Comparison of ENCODE assay signal across 10 cellular contexts in the genomic region with DNA sequence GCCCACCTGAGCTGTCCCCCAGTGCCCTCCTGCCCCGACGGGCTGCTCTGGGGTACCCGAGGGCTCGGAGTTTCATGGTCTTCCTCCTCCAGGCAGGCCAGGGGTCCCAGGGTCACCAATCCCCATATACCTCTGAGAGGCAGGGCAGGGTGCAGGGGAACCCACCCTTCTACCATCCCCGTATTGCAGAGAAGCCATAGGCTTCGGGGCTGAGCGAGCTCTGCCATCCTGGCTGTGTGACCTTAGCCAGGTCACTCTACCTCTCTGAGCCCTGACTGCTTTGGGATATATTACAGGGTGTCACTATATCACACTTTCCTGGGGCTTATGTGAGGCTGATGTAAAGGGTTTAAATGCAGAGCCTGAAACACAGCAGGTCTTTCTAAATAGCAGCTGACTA.
"Had no signal": no experiment of that assay in that cellular context is flagged by ENCODE, and none has a peak within 500 bp of the region (broad histone marks: within the 10 kb centered on the region; RNA-seq: fewer than 3 reads in every experiment).

No MANE protein-coding gene starts in this region.

- H3K4me3 Mint-ChIP-seq: GM23338, H9, HFFc6 had no signal

- H3K27ac ChIP-seq: HL-60, KMS-11 had no signal

- ATAC-seq: GM23338 had no signal

- H3K4me1 Mint-ChIP-seq: GM23338, H9 had no signal

- H3K27ac Mint-ChIP-seq: GM23338, H9, HFFc6 had no signal

- H2AFZ ChIP-seq: GM23338 had no signal

- H3K4me2 ChIP-seq: GM23338, KMS-11 had no signal

- FAIRE-seq: H1, H54 had no signal

- H3K4me3 ChIP-seq: GM23338 had no signal

- DNase-seq: H9, HCEC 1CT, HFFc6, IMR-90, KBM-7 had no signal

- H3K9me3 Mint-ChIP-seq: GM23338, H9, HFFc6 had no signal

- H3K9ac ChIP-seq: KMS-11 had no signal
